In the genomic region with DNA sequence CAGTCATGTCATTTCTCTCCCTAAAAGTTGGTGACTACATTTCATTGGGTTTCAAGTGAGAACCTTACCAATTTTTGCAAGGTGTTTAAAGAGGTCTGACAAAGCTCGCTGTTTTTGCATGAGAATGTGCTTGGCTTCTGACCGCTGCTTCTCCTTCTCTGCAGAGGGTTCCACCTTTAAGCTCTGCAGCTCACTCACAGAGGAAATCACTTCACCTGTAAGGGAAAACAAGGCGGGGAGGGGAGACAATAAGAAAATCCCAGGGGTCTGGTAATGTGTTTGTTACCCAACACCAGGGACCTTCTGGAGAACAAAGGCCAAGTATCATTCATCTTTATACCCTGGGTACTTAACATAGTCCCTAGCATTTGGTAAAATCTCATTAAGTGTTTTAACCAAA, we compare ENCODE assay signal across 1 cellular context.
TF ChIP-seq lines count a peak whose summit lies in the region.

No MANE protein-coding gene starts in this region.

TF ChIP-seq in H1, 55 proteins besides CTCF, POLR2A, EP300 and RAD21:
- TF ChIP-seq BCL11A (IDR thresholded peaks at IDR 0.05; ENCODE audit: low read depth in 2 of 2, low read length in 2 of 2) (peak in 1 of 2 experiments; percentile 2), SP1 (IDR thresholded peaks at IDR 0.05; ENCODE audit: low read depth, low read length) (0 out of 2 replicates have a peak, but pooled peaks have one; percentile 22), BACH1 (IDR thresholded peaks at IDR 0.05; ENCODE audit: low read length) (no peak), SP4 (IDR thresholded peaks at IDR 0.05; ENCODE audit: low read length) (no peak), CHD7 (IDR thresholded peaks at IDR 0.05; ENCODE audit: insufficient replicate concordance, low read length) (peak; percentile 74), ZNF274 (IDR thresholded peaks at IDR 0.05; ENCODE audit: borderline replicate concordance, extremely low read depth, low read length) (no peak), HDAC2 (IDR thresholded peaks at IDR 0.05; ENCODE audit: borderline replicate concordance in 1 of 2, low read depth in 2 of 2, low read length in 2 of 2) (peak in 1 of 2 experiments; percentile 55; a peak in 1 of 4 replicates), CHD2 (IDR thresholded peaks at IDR 0.05; ENCODE audit: low read length) (0 out of 2 replicates have a peak, but pooled peaks have one; percentile 17), EZH2 (IDR thresholded peaks at IDR 0.05; ENCODE audit: low read depth, low read length, severe bottlenecking) (no peak), POU5F1 (IDR thresholded peaks at IDR 0.05; ENCODE audit: low read depth, low read length) (peak; percentile 65; the same call in 1 of the 2 replicates)
